Comparison of ENCODE assay signal across 16 cellular contexts in the genomic region with DNA sequence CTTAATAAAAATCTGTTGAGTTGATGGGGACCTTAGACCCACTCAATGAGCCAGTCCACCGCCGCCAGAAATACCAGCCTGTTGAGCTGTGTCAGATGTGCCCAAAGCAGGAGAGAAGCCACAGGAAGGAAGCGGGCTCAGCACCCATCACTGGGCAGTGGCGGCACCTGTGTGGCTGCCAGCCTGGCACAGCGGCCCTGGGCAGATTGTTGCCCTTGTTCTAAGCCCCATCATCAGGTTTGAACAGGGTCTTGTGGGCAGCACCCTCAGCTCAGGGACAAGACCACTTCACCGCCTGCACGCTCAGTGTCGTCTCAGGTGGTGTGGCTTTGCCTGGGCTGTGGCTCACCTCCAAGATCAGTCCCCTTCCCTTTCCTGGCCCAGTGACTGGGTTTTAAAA.
"Had no signal": no experiment of that assay in that cellular context is flagged by ENCODE, and none has a peak within 500 bp of the region (broad histone marks: within the 10 kb centered on the region; RNA-seq: fewer than 3 reads in every experiment).

No MANE protein-coding gene starts in this region.

- H3K9me3 Mint-ChIP-seq: activated naive CD8-positive, alpha-beta T cell treated with anti-CD3 and anti-CD28 coated beads for 36 hours; activated T-cell treated with anti-CD3 and anti-CD28 coated beads, Interleukin-2, amount 50 U/mL, for 72 hours; neural crest cell had no signal

- H3K4me3 ChIP-seq: dorsolateral prefrontal cortex, left lung, pancreas, thyroid gland, uterus had no signal

- H3K9me3 ChIP-seq: left lung, pancreas, thyroid gland, uterus had no signal

- H3K36me3 Mint-ChIP-seq: activated naive CD8-positive, alpha-beta T cell treated with anti-CD3 and anti-CD28 coated beads for 36 hours had no signal

- ATAC-seq: activated CD4-positive, CD25-positive, alpha-beta regulatory T cell treated with anti-CD3 and anti-CD28 coated beads, Interleukin-2, amount 50 U/mL, for 24 hours; activated T-cell treated with anti-CD3 and anti-CD28 coated beads, Interleukin-2, amount 50 U/mL, for 72 hours; left lung; pancreas had no signal

- H3K4me1 ChIP-seq: uterus had no signal

- H3K4me1 Mint-ChIP-seq: neural crest cell had no signal

- H3K36me3 ChIP-seq: pancreas, thyroid gland, uterus had no signal

- H3K27ac ChIP-seq: dorsolateral prefrontal cortex, left lung, pancreas, thyroid gland, uterus had no signal

- H3K27me3 ChIP-seq: dorsolateral prefrontal cortex, left lung, pancreas, thyroid gland, uterus had no signal

- H3K27me3 Mint-ChIP-seq: activated naive CD8-positive, alpha-beta T cell treated with anti-CD3 and anti-CD28 coated beads for 36 hours had no signal

- H3K27ac Mint-ChIP-seq: activated naive CD8-positive, alpha-beta T cell treated with anti-CD3 and anti-CD28 coated beads for 36 hours; activated T-cell treated with anti-CD3 and anti-CD28 coated beads, Interleukin-2, amount 50 U/mL, for 72 hours had no signal

- DNase-seq: activated CD4-positive, alpha-beta T cell treated with anti-CD3 and anti-CD28 coated beads, Interleukin-2, amount 50 U/mL, for 48 hours; activated gamma-delta T cell treated with Interleukin-2 at 50 U/mL for 16 hours; activated naive CD8-positive, alpha-beta T cell treated with anti-CD3 and anti-CD28 coated beads for 36 hours; activated T-cell treated with anti-CD3 and anti-CD28 coated beads, Interleukin-2, amount 50 U/mL, for 72 hours; anterior cingulate cortex; dorsolateral prefrontal cortex; foreskin melanocyte; retina; stimulated activated CD4-positive, alpha-beta T cell treated with anti-CD3 and anti-CD28 coated beads, Interleukin-15, amount 100 ng/mL, for 24 hours; stimulated activated CD4-positive, alpha-beta T cell treated with anti-CD3 and anti-CD28 coated beads, Interleukin-4, amount 100 ng/mL, for 24 hours; thyroid gland; uterus had no signal

- H3K4me3 Mint-ChIP-seq: activated naive CD8-positive, alpha-beta T cell treated with anti-CD3 and anti-CD28 coated beads for 36 hours; activated T-cell treated with anti-CD3 and anti-CD28 coated beads, Interleukin-2, amount 50 U/mL, for 72 hours; neural crest cell had no signal
